9 cellular contexts compared by ENCODE assay signal in genomic region chr9:96149881-96150280, GRCh38.
DNase-seq lines count a peak whose midpoint lies in the region; ATAC-seq, FAIRE-seq and TF ChIP-seq lines count a peak whose summit lies in the region.
"Had no signal": no experiment of that assay in that cellular context is flagged by ENCODE, and none has a peak within 500 bp of the region (broad histone marks: within the 10 kb centered on the region; RNA-seq: fewer than 3 reads in every experiment).

No MANE protein-coding gene starts in this region.

- intact Hi-C loops in left lung (cut with DNase I): no loop called here

- peak overlapping the region; percentile 68 for H3K9ac ChIP-seq in BLaER1

- TF ChIP-seq CTCF in left lung (IDR thresholded peaks at IDR 0.05): no peak
- no peak for TF ChIP-seq CTCF in D721Med (IDR thresholded peaks at IDR 0.05; ENCODE audit: insufficient read depth, missing control alignments)

- ATAC-seq in GM19043 (IDR thresholded peaks at IDR 0.05; ENCODE audit: low read depth, unreplicated experiment): peak; percentile 43
- peak; percentile 31 for ATAC-seq in HG02938 (IDR thresholded peaks at IDR 0.05; ENCODE audit: unreplicated experiment)
- peak; percentile 33 to 48 (median 41) for ATAC-seq in T-cell (replicated peaks in 1 of 4)
- no peak for ATAC-seq in left lung

- H3K27me3 ChIP-seq in BLaER1 (no peaks in the 10 kb centered on the region), left lung (no peaks in the 10 kb centered on the region), SJCRH30 (no peaks in the 10 kb centered on the region)

- peaks cover 25 to 26% (median 26%) of the 10 kb centered on the region in 3 donors for H3K4me1 Mint-ChIP-seq in T-cell

- H3K9me3 Mint-ChIP-seq in T-cell: no peaks in the 10 kb centered on the region

- no peaks in the 10 kb centered on the region for H4K20me1 ChIP-seq in BLaER1

- peak overlapping the region; percentile 88 for H3K27ac ChIP-seq in BLaER1
- no peak overlapping the region for H3K27ac ChIP-seq in left lung
- no peak overlapping the region for H3K27ac ChIP-seq in SJCRH30

- no peak for FAIRE-seq in D721Med (lab: Jason Lieb, UNC)

- H3K36me3 Mint-ChIP-seq in T-cell: no peaks in the 10 kb centered on the region

- POLR2A ChIA-PET in T-cell (lab: Charles Lee): interaction anchor here in 1 of 2 donors (0.6 kb wide), 1 partner anchor 254 kb away, joined by 4 read pairs; no protein-coding TSS in a partner anchor

- DNase-seq in T-cell (no peak), kidney tubule cell (ENCODE audit: low spot score) (no peak), left lung (no peak), D721Med (ENCODE audit: insufficient read length, low spot score) (no peak), SJCRH30 (no peak)
- DNase-seq: NCI-H1436 had no signal

- H3K27me3 Mint-ChIP-seq in T-cell: peaks cover 16 to 24% of the 10 kb centered on the region in 2 donors

- peak overlapping the region; percentile 93 for H3K4me2 ChIP-seq in BLaER1

- CTCF ChIA-PET in T-cell (lab: Charles Lee): no interaction called here

- H3K4me3 Mint-ChIP-seq in T-cell: peak overlapping the region; percentile 54 to 71 (median 65)

- no peak overlapping the region for H3K27ac Mint-ChIP-seq in T-cell

- H3K4me3 ChIP-seq in BLaER1 (peak overlapping the region; percentile 41; the same call in 1 of the 2 replicates), left lung (no peak overlapping the region), SJCRH30 (no peak overlapping the region)

- peaks cover 71% of the 10 kb centered on the region for H3K4me1 ChIP-seq in BLaER1
- H3K4me1 ChIP-seq in left lung: peaks cover 3% of the 10 kb centered on the region in 2 donors
- no peaks in the 10 kb centered on the region for H3K4me1 ChIP-seq in SJCRH30

- H3K9me3 ChIP-seq in BLaER1: peaks cover 3% of the 10 kb centered on the region; the same call in 1 of the 2 replicates
- H3K9me3 ChIP-seq in left lung: no peaks in the 10 kb centered on the region
- no peaks in the 10 kb centered on the region; the same call in 1 of the 2 replicates for H3K9me3 ChIP-seq in SJCRH30 (replicated peaks)

- H3K36me3 ChIP-seq in BLaER1 (no peaks in the 10 kb centered on the region), left lung (no peaks in the 10 kb centered on the region), SJCRH30 (no peaks in the 10 kb centered on the region)
